Comparison of ENCODE assay signal across 8 cellular contexts in genomic region chr2:7974936-7975335, GRCh38.
"Had no signal": no experiment of that assay in that cellular context is flagged by ENCODE, and none has a peak within 500 bp of the region (broad histone marks: within the 10 kb centered on the region; RNA-seq: fewer than 3 reads in every experiment).

No MANE protein-coding gene starts in this region.

- DNase-seq: GDM1, GF-D8 had no signal

- ATAC-seq: GM12878 had no signal

- FAIRE-seq: G401.6, GM12878, GM12891, GM12892, GM18507, GM19239 had no signal

- H3K4me3 ChIP-seq: GM12878 had no signal
